Comparison of ENCODE assay signal across 24 cellular contexts in genomic region chr1:190619724-190620123, GRCh38.
DNase-seq lines count a peak whose midpoint lies in the region; ATAC-seq, FAIRE-seq and TF ChIP-seq lines count a peak whose summit lies in the region.
"Had no signal": no experiment of that assay in that cellular context is flagged by ENCODE, and none has a peak within 500 bp of the region (broad histone marks: within the 10 kb centered on the region; RNA-seq: fewer than 3 reads in every experiment).

No MANE protein-coding gene starts in this region.

- H2BK5ac ChIP-seq in neuronal stem cell (ENCODE audit: low read length): no peak overlapping the region

- no peak overlapping the region for H3K27ac ChIP-seq in SU-DHL-6 (ENCODE audit: low read depth, low read length)
- no peak overlapping the region for H3K27ac ChIP-seq in neuronal stem cell (replicated peaks; ENCODE audit: low read length)
- H3K27ac ChIP-seq in coronary artery: no peak overlapping the region
- H3K27ac ChIP-seq: HL-60 had no signal

- H3K36me3 ChIP-seq in SU-DHL-6 (ENCODE audit: low read length): no peaks in the 10 kb centered on the region
- no peaks in the 10 kb centered on the region for H3K36me3 ChIP-seq in neuronal stem cell (replicated peaks in 1 of 2; ENCODE audit: control insufficient read depth in 2 of 2, insufficient read depth in 2 of 2, low read length in 2 of 2)
- H3K36me3 ChIP-seq: BE2C had no signal

- no peaks in the 10 kb centered on the region for H3K79me2 ChIP-seq in SU-DHL-6 (ENCODE audit: insufficient read depth, low read length)

- H2AK5ac ChIP-seq in neuronal stem cell (ENCODE audit: low read depth, low read length): no peak overlapping the region

- peak overlapping the region; percentile 51 for H2AFZ ChIP-seq in SU-DHL-6 (ENCODE audit: low read depth, low read length, severe bottlenecking)
- H2AFZ ChIP-seq in neuronal stem cell (ENCODE audit: low read length): peak overlapping the region; percentile 59
- H2AFZ ChIP-seq: GM23338 had no signal

- no peak overlapping the region for H3K23ac ChIP-seq in neuronal stem cell (ENCODE audit: low read depth, low read length, poor library complexity)

- H4K8ac ChIP-seq in neuronal stem cell (ENCODE audit: low read depth, low read length): no peak overlapping the region

- H4K91ac ChIP-seq in neuronal stem cell (ENCODE audit: low read depth, low read length, poor library complexity): no peak overlapping the region

- H3K9me3 ChIP-seq in SU-DHL-6 (ENCODE audit: insufficient read depth, low read length): no peaks in the 10 kb centered on the region
- H3K9me3 ChIP-seq in neuronal stem cell (replicated peaks in 1 of 2; ENCODE audit: control insufficient read depth in 2 of 2, insufficient read depth in 1 of 2, low read depth in 1 of 2, low read length in 2 of 2): no peaks in the 10 kb centered on the region
- H3K9me3 ChIP-seq: BE2C, Caco-2 had no signal

- H3K9me2 ChIP-seq in SU-DHL-6 (replicated peaks; ENCODE audit: insufficient read depth, low read length): no peaks in the 10 kb centered on the region

- H3K4me3 ChIP-seq in SU-DHL-6 (ENCODE audit: insufficient read depth, low read length, poor library complexity, severe bottlenecking): no peak overlapping the region
- H3K4me3 ChIP-seq in choroid plexus epithelial cell (ENCODE audit: low read depth, low read length): no peak overlapping the region
- no peak overlapping the region for H3K4me3 ChIP-seq in neuronal stem cell (ENCODE audit: low read length in 2 of 2)
- no peak overlapping the region for H3K4me3 ChIP-seq in coronary artery
- H3K4me3 ChIP-seq: GM23338 had no signal

- H2BK15ac ChIP-seq in neuronal stem cell (ENCODE audit: low read length): no peak overlapping the region

- no peak overlapping the region for H2BK120ac ChIP-seq in neuronal stem cell (ENCODE audit: low read depth, low read length)

- H3K9ac ChIP-seq in SU-DHL-6 (ENCODE audit: low read length) (no peak overlapping the region), neuronal stem cell (ENCODE audit: low read depth, low read length, poor library complexity) (no peak overlapping the region)

- H3K79me1 ChIP-seq in neuronal stem cell (ENCODE audit: low read depth, low read length): no peaks in the 10 kb centered on the region

- WGBS in neuronal stem cell (ENCODE audit: extremely low coverage in 2 of 2, insufficient read length in 2 of 2, insufficient replicate concordance in 1 of 2), 2 donors: no CpG with 5 or more reads among the region's 1 CpG

- no peak for TF ChIP-seq CTCF in D721Med (IDR thresholded peaks at IDR 0.05; ENCODE audit: insufficient read depth, missing control alignments)
- no peak for TF ChIP-seq CTCF in SU-DHL-6 (IDR thresholded peaks at IDR 0.05; ENCODE audit: insufficient read depth, low read length, poor library complexity, severe bottlenecking)
- TF ChIP-seq CTCF in choroid plexus epithelial cell (conservative IDR thresholded peaks at IDR 0.05; ENCODE audit: low read depth, low read length): no peak
- no peak for TF ChIP-seq CTCF in coronary artery (IDR thresholded peaks at IDR 0.05)

- H2BK12ac ChIP-seq in neuronal stem cell (ENCODE audit: low read length): no peak overlapping the region

- no peak overlapping the region for H3K14ac ChIP-seq in neuronal stem cell (ENCODE audit: low read length)

- H3K4ac ChIP-seq in neuronal stem cell (ENCODE audit: low read length): no peak overlapping the region

- no peaks in the 10 kb centered on the region for H4K20me1 ChIP-seq in SU-DHL-6 (ENCODE audit: low read depth, low read length)

- no peak overlapping the region for H3K18ac ChIP-seq in neuronal stem cell (ENCODE audit: low read length)

- H3K4me1 ChIP-seq in neuronal stem cell (ENCODE audit: control insufficient read depth in 2 of 2, insufficient read depth in 1 of 2, low read depth in 1 of 2, low read length in 2 of 2): no peaks in the 10 kb centered on the region
- H3K4me1 ChIP-seq: BE2C, Caco-2 had no signal

- no peaks in the 10 kb centered on the region for H3F3A ChIP-seq in SU-DHL-6 (ENCODE audit: insufficient read depth)

- ATAC-seq in GM18858 (IDR thresholded peaks at IDR 0.05; ENCODE audit: unreplicated experiment) (no peak), Right ventricle myocardium superior (ENCODE audit: poor library complexity) (no peak)
- ATAC-seq: GM23338 had no signal

- H3K4me2 ChIP-seq in SU-DHL-6 (ENCODE audit: low read depth, low read length, poor library complexity, severe bottlenecking): no peak overlapping the region
- no peak overlapping the region for H3K4me2 ChIP-seq in neuronal stem cell (ENCODE audit: insufficient read depth, low read length, poor library complexity, severe bottlenecking)
- H3K4me2 ChIP-seq: GM23338 had no signal

- FAIRE-seq in D721Med (lab: Jason Lieb, UNC): peak; percentile 86
- FAIRE-seq: A204.1, GM12892, GM18507, H54 had no signal

- H3K27me3 ChIP-seq in SU-DHL-6 (ENCODE audit: low read length) (no peaks in the 10 kb centered on the region), neuronal stem cell (ENCODE audit: control insufficient read depth in 3 of 3, insufficient read depth in 3 of 3, low read depth in 1 of 3, low read length in 3 of 3) (no peaks in the 10 kb centered on the region)
- H3K27me3 ChIP-seq: BE2C had no signal

- intact Hi-C loops in Right ventricle myocardium superior (cut with DNase I): no loop called here

- DNase-seq in D721Med (ENCODE audit: insufficient read length, low spot score) (no peak), choroid plexus epithelial cell (ENCODE audit: low read depth) (peak; percentile 15), neuronal stem cell (ENCODE audit: low spot score) (no peak), activated gamma-delta T cell treated with Interleukin-2 at 50 U/mL for 16 hours (no peak), Right ventricle myocardium superior (no peak), coronary artery (ENCODE audit: low spot score) (no peak)
- DNase-seq: ACHN; BE2C; C1 segment of cervical spinal cord; Caco-2; CD4-positive, CD25-positive, alpha-beta regulatory T cell; CD8-positive, alpha-beta memory T cell; DMS153; DMS79; GDM1; HCEC 1CT had no signal
